Comparison of ENCODE assay signal across 13 cellular contexts in the genomic region with DNA sequence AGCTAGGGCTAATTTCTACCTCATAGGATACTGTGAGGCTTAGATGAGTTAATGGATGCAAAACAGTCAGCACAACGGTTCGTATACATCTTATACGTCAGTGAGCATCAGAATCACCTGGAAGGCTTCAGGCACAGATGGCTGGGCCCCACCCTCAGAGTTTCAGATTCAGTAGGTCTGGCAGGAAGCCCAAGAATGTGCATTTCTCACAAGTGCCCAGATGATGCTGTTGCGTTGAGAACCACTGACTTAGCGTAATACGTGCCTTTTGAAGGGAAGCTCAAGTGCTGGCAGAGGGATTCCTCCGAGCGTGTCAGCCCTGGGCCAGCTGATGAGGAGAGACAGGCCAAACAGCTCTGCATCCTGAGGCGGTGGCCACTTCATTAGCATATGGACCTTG.
DNase-seq lines count a peak whose midpoint lies in the region; ATAC-seq and TF ChIP-seq lines count a peak whose summit lies in the region.
"Had no signal": no experiment of that assay in that cellular context is flagged by ENCODE, and none has a peak within 500 bp of the region (broad histone marks: within the 10 kb centered on the region; RNA-seq: fewer than 3 reads in every experiment).

No MANE protein-coding gene starts in this region.

- DNase-seq in HFF-Myc (ENCODE audit: extremely low read depth, low read depth), result peak; percentile 38
- DNase-seq in hepatocyte (ENCODE audit: low spot score), result peak; percentile 29
- DNase-seq in activated T-helper 1 cell treated with anti-CD3 and anti-CD28 coated beads, Interleukin-12 subunit alpha, Interleukin-12 subunit beta, Interleukin-2, Interleukin-4 antibody, amounts not matched to agents 30 ng/mL and 10 ng/mL and 1 ng/mL, durations not matched to agents 14 hours and 24 hours and 36 hours (ENCODE audit: low spot score), result no peak
- no peak for DNase-seq in inferior parietal cortex (ENCODE audit: extremely low spot score)
- DNase-seq in CD14-positive monocyte (ENCODE audit: low spot score), result no peak
- DNase-seq: DND-41, NCI-H2029, SHP77 had no signal

- H3K27ac ChIP-seq in hepatocyte, result no peak overlapping the region

- H4K20me1 ChIP-seq in hepatocyte (ENCODE audit: insufficient read depth, poor library complexity, severe bottlenecking), result no peaks in the 10 kb centered on the region

- no peak overlapping the region for H3K27ac Mint-ChIP-seq in activated T-helper 1 cell treated with anti-CD3 and anti-CD28 coated beads, Interleukin-12 subunit alpha, Interleukin-12 subunit beta, Interleukin-2, Interleukin-4 antibody, amounts not matched to agents 30 ng/mL and 10 ng/mL and 1 ng/mL, durations not matched to agents 14 hours and 24 hours and 36 hours
- no peak overlapping the region for H3K27ac Mint-ChIP-seq in CD14-positive monocyte
- H3K27ac Mint-ChIP-seq: activated naive CD8-positive, alpha-beta T cell; type B pancreatic cell had no signal

- H3K4me1 ChIP-seq in hepatocyte (ENCODE audit: insufficient read depth), result peaks cover 6% of the 10 kb centered on the region

- WGBS in hepatocyte (ENCODE audit: low lambda C conversion rate, missing lambda C conversion rate), result 79% methylated on average over 9 of the region's 9 CpGs

- H3K36me3 Mint-ChIP-seq in activated T-helper 1 cell treated with anti-CD3 and anti-CD28 coated beads, Interleukin-12 subunit alpha, Interleukin-12 subunit beta, Interleukin-2, Interleukin-4 antibody, amounts not matched to agents 30 ng/mL and 10 ng/mL and 1 ng/mL, durations not matched to agents 14 hours and 24 hours and 36 hours (ENCODE audit: low read depth), result no peaks in the 10 kb centered on the region
- H3K36me3 Mint-ChIP-seq in CD14-positive monocyte, result no peaks in the 10 kb centered on the region
- H3K36me3 Mint-ChIP-seq: activated naive CD8-positive, alpha-beta T cell had no signal

- no peaks in the 10 kb centered on the region for H3K36me3 ChIP-seq in hepatocyte (replicated peaks; ENCODE audit: insufficient read depth, low read depth)

- no peak overlapping the region for H3K4me3 ChIP-seq in HFF-Myc (replicated peaks; ENCODE audit: low read depth, low read length)
- no peak overlapping the region for H3K4me3 ChIP-seq in hepatocyte

- H2AFZ ChIP-seq in hepatocyte, result no peak overlapping the region

- H3K27me3 Mint-ChIP-seq in activated T-helper 1 cell treated with anti-CD3 and anti-CD28 coated beads, Interleukin-12 subunit alpha, Interleukin-12 subunit beta, Interleukin-2, Interleukin-4 antibody, amounts not matched to agents 30 ng/mL and 10 ng/mL and 1 ng/mL, durations not matched to agents 14 hours and 24 hours and 36 hours (ENCODE audit: insufficient read depth), result no peaks in the 10 kb centered on the region
- H3K27me3 Mint-ChIP-seq in CD14-positive monocyte (ENCODE audit: low read depth in 3 of 3), result peaks cover 0 to 7% (median 2%) of the 10 kb centered on the region in 3 donors

- no peaks in the 10 kb centered on the region for H3K79me2 ChIP-seq in hepatocyte

- no peaks in the 10 kb centered on the region for H3K4me1 Mint-ChIP-seq in activated T-helper 1 cell treated with anti-CD3 and anti-CD28 coated beads, Interleukin-12 subunit alpha, Interleukin-12 subunit beta, Interleukin-2, Interleukin-4 antibody, amounts not matched to agents 30 ng/mL and 10 ng/mL and 1 ng/mL, durations not matched to agents 14 hours and 24 hours and 36 hours (ENCODE audit: low read depth)
- H3K4me1 Mint-ChIP-seq in CD14-positive monocyte, result peaks cover 8% of the 10 kb centered on the region

- no peaks in the 10 kb centered on the region for H3K9me3 ChIP-seq in hepatocyte (ENCODE audit: low read depth)

- no peak overlapping the region for H3K4me2 ChIP-seq in hepatocyte

- intact Hi-C loops in activated T-helper 1 cell treated with anti-CD3 and anti-CD28 coated beads, Interleukin-12 subunit alpha, Interleukin-12 subunit beta, Interleukin-2, Interleukin-4 antibody, amounts not matched to agents 30 ng/mL and 10 ng/mL and 1 ng/mL, durations not matched to agents 14 hours and 24 hours and 36 hours (cut with micrococcal nuclease), result no loop called here
- intact Hi-C loops in CD14-positive monocyte (cut with micrococcal nuclease), result no loop called here

- H3K4me3 Mint-ChIP-seq in activated T-helper 1 cell treated with anti-CD3 and anti-CD28 coated beads, Interleukin-12 subunit alpha, Interleukin-12 subunit beta, Interleukin-2, Interleukin-4 antibody, amounts not matched to agents 30 ng/mL and 10 ng/mL and 1 ng/mL, durations not matched to agents 14 hours and 24 hours and 36 hours, result no peak overlapping the region
- no peak overlapping the region for H3K4me3 Mint-ChIP-seq in CD14-positive monocyte
- H3K4me3 Mint-ChIP-seq: activated naive CD8-positive, alpha-beta T cell; type B pancreatic cell had no signal

- no peaks in the 10 kb centered on the region for H3K27me3 ChIP-seq in hepatocyte

- peak; percentile 81 for ATAC-seq in GM18868 (IDR thresholded peaks at IDR 0.05; ENCODE audit: unreplicated experiment)
- peak; percentile 60 for ATAC-seq in HG03558 (IDR thresholded peaks at IDR 0.05; ENCODE audit: extremely low read depth, unreplicated experiment)
- ATAC-seq: activated CD4-positive, CD25-positive, alpha-beta regulatory T cell treated with anti-CD3 and anti-CD28 coated beads, Interleukin-2, amount 50 U/mL, for 24 hours had no signal

- no peaks in the 10 kb centered on the region for H3K9me3 Mint-ChIP-seq in activated T-helper 1 cell treated with anti-CD3 and anti-CD28 coated beads, Interleukin-12 subunit alpha, Interleukin-12 subunit beta, Interleukin-2, Interleukin-4 antibody, amounts not matched to agents 30 ng/mL and 10 ng/mL and 1 ng/mL, durations not matched to agents 14 hours and 24 hours and 36 hours
- peaks cover 0 to 2% (median 0%) of the 10 kb centered on the region in 7 donors for H3K9me3 Mint-ChIP-seq in CD14-positive monocyte
- H3K9me3 Mint-ChIP-seq: type B pancreatic cell had no signal

- no peaks in the 10 kb centered on the region for H3K9me2 ChIP-seq in hepatocyte (replicated peaks; ENCODE audit: insufficient read depth)

- TF ChIP-seq CTCF in HFF-Myc (IDR thresholded peaks at IDR 0.05; ENCODE audit: low read depth, low read length, missing control alignments) (no peak), hepatocyte (IDR thresholded peaks at IDR 0.05; ENCODE audit: poor library complexity) (no peak), CD14-positive monocyte (IDR thresholded peaks at IDR 0.05) (no peak)

Comparison
In these comparisons a context has a peak if more than half of its experiments do, and no peak if none do; other contexts are left out.
1. DNase-seq: peak in HFF-Myc (single experiment) and hepatocyte (single experiment); none in activated T-helper 1 cell treated with anti-CD3 and anti-CD28 coated beads, Interleukin-12 subunit alpha, Interleukin-12 subunit beta, Interleukin-2, Interleukin-4 antibody, amounts not matched to agents 30 ng/mL and 10 ng/mL and 1 ng/mL, durations not matched to agents 14 hours and 24 hours and 36 hours (single experiment), inferior parietal cortex (single experiment) and CD14-positive monocyte (single experiment).